ENCODE assay signal across 19 cellular contexts in genomic region chr5:158975363-158975762, GRCh38.
DNase-seq lines count a peak whose midpoint lies in the region; ATAC-seq and TF ChIP-seq lines count a peak whose summit lies in the region.
"Had no signal": no experiment of that assay in that cellular context is flagged by ENCODE, and none has a peak within 500 bp of the region (broad histone marks: within the 10 kb centered on the region; RNA-seq: fewer than 3 reads in every experiment).

No MANE protein-coding gene starts in this region.

- H3K36me3 ChIP-seq in mammary epithelial cell (ENCODE audit: insufficient read depth, low read length) = no peaks in the 10 kb centered on the region
- no peaks in the 10 kb centered on the region for H3K36me3 ChIP-seq in psoas muscle (ENCODE audit: insufficient read depth in 1 of 2, low read depth in 1 of 2)
- H3K36me3 ChIP-seq: BE2C, HAP-1 had no signal

- TF ChIP-seq CTCF in MCF 10A (IDR thresholded peaks at IDR 0.05; ENCODE audit: unreplicated experiment) (no peak), mammary epithelial cell (conservative IDR thresholded peaks at IDR 0.05 in 1 of 2, IDR thresholded peaks at IDR 0.05 in 1 of 2; ENCODE audit: extremely low read depth in 1 of 2, insufficient read depth in 1 of 2, low read depth in 1 of 2, low read length in 2 of 2) (no peak), chondrocyte (IDR thresholded peaks at IDR 0.05) (no peak), neural crest cell (conservative IDR thresholded peaks at IDR 0.05) (no peak), type B pancreatic cell (conservative IDR thresholded peaks at IDR 0.05) (no peak), psoas muscle (IDR thresholded peaks at IDR 0.05) (no peak)

- no peak overlapping the region for H3K4me2 ChIP-seq in mammary epithelial cell (ENCODE audit: insufficient read depth, low read depth, low read length)

- H3K27ac Mint-ChIP-seq in MCF 10A (ENCODE audit: low read depth, unreplicated experiment) (peak overlapping the region; percentile 35), chondrocyte (ENCODE audit: unreplicated experiment) (peak overlapping the region; percentile 95), neural crest cell (ENCODE audit: unreplicated experiment) (peak overlapping the region; percentile 30), type B pancreatic cell (no peak overlapping the region)
- H3K27ac Mint-ChIP-seq: CD4-positive, alpha-beta memory T cell had no signal

- H3K79me2 ChIP-seq in mammary epithelial cell (ENCODE audit: insufficient read depth, low read length) = no peaks in the 10 kb centered on the region

- no peaks in the 10 kb centered on the region for H3K36me3 Mint-ChIP-seq in MCF 10A (ENCODE audit: insufficient read depth, unreplicated experiment)
- H3K36me3 Mint-ChIP-seq in chondrocyte (ENCODE audit: low read depth) = peaks cover 2% of the 10 kb centered on the region
- no peaks in the 10 kb centered on the region for H3K36me3 Mint-ChIP-seq in neural crest cell (ENCODE audit: low read depth)
- no peaks in the 10 kb centered on the region for H3K36me3 Mint-ChIP-seq in type B pancreatic cell
- H3K36me3 Mint-ChIP-seq: CD4-positive, alpha-beta memory T cell had no signal

- no peaks in the 10 kb centered on the region for H3K9me3 ChIP-seq in mammary epithelial cell (replicated peaks; ENCODE audit: insufficient read depth, low read length)
- H3K9me3 ChIP-seq in psoas muscle = no peaks in the 10 kb centered on the region
- H3K9me3 ChIP-seq: BE2C, HAP-1 had no signal

- H3K27me3 ChIP-seq in mammary epithelial cell (ENCODE audit: insufficient read depth, low read length) (no peaks in the 10 kb centered on the region), psoas muscle (ENCODE audit: insufficient read depth in 3 of 3, low read length in 2 of 3) (no peaks in the 10 kb centered on the region)
- H3K27me3 ChIP-seq: BE2C had no signal

- H3K4me3 Mint-ChIP-seq in MCF 10A (ENCODE audit: unreplicated experiment) (no peak overlapping the region), chondrocyte (ENCODE audit: unreplicated experiment) (no peak overlapping the region), neural crest cell (no peak overlapping the region), type B pancreatic cell (peak overlapping the region; percentile 2)
- H3K4me3 Mint-ChIP-seq: CD4-positive, alpha-beta memory T cell had no signal

- intact Hi-C loops in MCF 10A (cut with micrococcal nuclease) = no loop called here
- intact Hi-C loops in mammary epithelial cell (cut with micrococcal nuclease) = no loop called here
- intact Hi-C loops in left colon (cut with DNase I, micrococcal nuclease) = no loop called here
- intact Hi-C loops in psoas muscle (cut with DNase I) = no loop called here

- H3K27ac ChIP-seq in mammary epithelial cell (ENCODE audit: insufficient read depth, low read depth, low read length) (no peak overlapping the region), psoas muscle (no peak overlapping the region)
- H3K27ac ChIP-seq: 22Rv1, GM23248 had no signal

- no peaks in the 10 kb centered on the region for H4K20me1 ChIP-seq in mammary epithelial cell (ENCODE audit: insufficient read depth, low read length)

- no peak overlapping the region for H3K4me3 ChIP-seq in mammary epithelial cell (replicated peaks in 1 of 3; ENCODE audit: insufficient read depth in 1 of 3, low read depth in 2 of 3, low read length in 3 of 3)
- H3K4me3 ChIP-seq in psoas muscle = no peak overlapping the region
- H3K4me3 ChIP-seq: GM23248, HAP-1 had no signal

- dilution Hi-C loops in mammary epithelial cell (cut with HindIII; ENCODE audit: low sequenced_read_pairs) = no loop called here

- H3K4me1 Mint-ChIP-seq in MCF 10A (ENCODE audit: insufficient read depth, unreplicated experiment) = peaks cover 26% of the 10 kb centered on the region
- peaks cover 63% of the 10 kb centered on the region for H3K4me1 Mint-ChIP-seq in chondrocyte (ENCODE audit: low read depth)
- H3K4me1 Mint-ChIP-seq in neural crest cell = peaks cover 51% of the 10 kb centered on the region
- H3K4me1 Mint-ChIP-seq in type B pancreatic cell (ENCODE audit: unreplicated experiment) = peaks cover 45% of the 10 kb centered on the region

- BruUV-seq in MCF 10A (replicated peaks; lab: Mats Ljungman, UMichigan) (no TSS peak), mammary epithelial cell (replicated peaks; lab: Mats Ljungman, UMichigan) (no TSS peak)

- H3K27me3 Mint-ChIP-seq in MCF 10A (ENCODE audit: insufficient read depth, unreplicated experiment) (no peaks in the 10 kb centered on the region), chondrocyte (ENCODE audit: low read depth) (no peaks in the 10 kb centered on the region), neural crest cell (ENCODE audit: low read depth) (no peaks in the 10 kb centered on the region), type B pancreatic cell (peaks cover 23% of the 10 kb centered on the region)

- no peak overlapping the region for H2AFZ ChIP-seq in mammary epithelial cell (ENCODE audit: low read depth, low read length)
- H2AFZ ChIP-seq: GM23248 had no signal

- WGBS in mammary epithelial cell (ENCODE audit: low coverage, missing lambda C conversion rate) = 44% methylated on average over 1 of the region's 1 CpG
- WGBS in psoas muscle, 3 donors = 63 to 72% (median 67%) methylated on average over 1 of the region's 1 CpG

- ATAC-seq in left colon (no peak), psoas muscle (no peak), HG02981 (IDR thresholded peaks at IDR 0.05; ENCODE audit: unreplicated experiment) (no peak)

- in situ Hi-C loops in mammary epithelial cell (cut with MboI; ENCODE audit: low sequenced_read_pairs in 2 of 2) = no loop called here

- H3K4me1 ChIP-seq in mammary epithelial cell (ENCODE audit: insufficient read depth, low read length) = peaks cover 3% of the 10 kb centered on the region
- peaks cover 4% of the 10 kb centered on the region for H3K4me1 ChIP-seq in psoas muscle

- POLR2A ChIA-PET in MCF 10A (lab: Yijun Ruan, JAX) = interaction anchor here (0.8 to 2.3 kb wide), 4 partner anchors 11 to 54 kb away, joined by 3 to 12 read pairs (median 4); no protein-coding TSS in a partner anchor

- H3K9ac ChIP-seq in mammary epithelial cell (ENCODE audit: insufficient read depth, low read length) = no peak overlapping the region
- H3K9ac ChIP-seq: GM23248 had no signal

- H3K9me3 Mint-ChIP-seq in MCF 10A (ENCODE audit: unreplicated experiment) (peaks cover 7% of the 10 kb centered on the region), chondrocyte (ENCODE audit: low read depth) (no peaks in the 10 kb centered on the region), neural crest cell (no peaks in the 10 kb centered on the region), type B pancreatic cell (no peaks in the 10 kb centered on the region)

- CTCF ChIA-PET in MCF 10A (lab: Yijun Ruan, JAX) (interaction anchor here (0.6 kb wide), 3 partner anchors 122 to 840 kb away, joined by 3 read pairs; no protein-coding TSS in a partner anchor), mammary epithelial cell (lab: Charles Lee; ENCODE audit: low non-redundant PET) (no interaction called here)

- DNase-seq in MCF 10A (ENCODE audit: unreplicated experiment) = no peak
- no peak for DNase-seq in mammary epithelial cell
- no peak for DNase-seq in chondrocyte (ENCODE audit: low spot score)
- no peak for DNase-seq in neural crest cell (ENCODE audit: low read depth, low spot score)
- no peak for DNase-seq in type B pancreatic cell (ENCODE audit: extremely low spot score, unreplicated experiment)
- no peak for DNase-seq in left colon
- DNase-seq in psoas muscle = no peak
- DNase-seq: BE2C; CD4-positive, alpha-beta memory T cell; NCI-H1694 treated with DMSO at 0.1 percent for 48 hours; NCI-H2107; NCI-H510A; NCI-H774; OCI-M1; SHP77 treated with DMSO at 0.1 percent for 48 hours had no signal
